In genomic region chr16:686459-687260, GRCh38 we compare ENCODE assay signal across 1 cellular context.
TF ChIP-seq lines count a peak whose summit lies in the region.

No MANE protein-coding gene starts in this region.

TF ChIP-seq in HepG2, 621 proteins besides CTCF, POLR2A, EP300 and RAD21:
- TF ChIP-seq, protein P1, sequence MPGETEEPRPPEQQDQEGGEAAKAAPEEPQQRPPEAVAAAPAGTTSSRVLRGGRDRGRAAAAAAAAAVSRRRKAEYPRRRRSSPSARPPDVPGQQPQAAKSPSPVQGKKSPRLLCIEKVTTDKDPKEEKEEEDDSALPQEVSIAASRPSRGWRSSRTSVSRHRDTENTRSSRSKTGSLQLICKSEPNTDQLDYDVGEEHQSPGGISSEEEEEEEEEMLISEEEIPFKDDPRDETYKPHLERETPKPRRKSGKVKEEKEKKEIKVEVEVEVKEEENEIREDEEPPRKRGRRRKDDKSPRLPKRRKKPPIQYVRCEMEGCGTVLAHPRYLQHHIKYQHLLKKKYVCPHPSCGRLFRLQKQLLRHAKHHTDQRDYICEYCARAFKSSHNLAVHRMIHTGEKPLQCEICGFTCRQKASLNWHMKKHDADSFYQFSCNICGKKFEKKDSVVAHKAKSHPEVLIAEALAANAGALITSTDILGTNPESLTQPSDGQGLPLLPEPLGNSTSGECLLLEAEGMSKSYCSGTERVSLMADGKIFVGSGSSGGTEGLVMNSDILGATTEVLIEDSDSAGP (CRISPR knock-in tag; IDR thresholded peaks at IDR 0.05; ENCODE audit: borderline replicate concordance): 0 out of 2 replicates have a peak, but pooled peaks have one; percentile 42
- TF ChIP-seq RBFOX2 (IDR thresholded peaks at IDR 0.05; ENCODE audit: low read depth, low read length): peak; percentile 62
- no peak for TF ChIP-seq ZSCAN30 (CRISPR knock-in tag; IDR thresholded peaks at IDR 0.05)
- TF ChIP-seq ZC3H13 (CRISPR knock-in tag; IDR thresholded peaks at IDR 0.05): peak; percentile 26; the same call in 1 of the 2 replicates
- TF ChIP-seq CSRNP2 (CRISPR knock-in tag; conservative IDR thresholded peaks at IDR 0.05; ENCODE audit: low read depth): no peak
- TF ChIP-seq AGO2 (optimal IDR thresholded peaks at IDR 0.05; ENCODE audit: low read depth, low read length): peak; percentile 82
- no peak for TF ChIP-seq TCF7 (IDR thresholded peaks at IDR 0.05; ENCODE audit: low read depth)
- TF ChIP-seq FOXK1 (CRISPR knock-in tag; IDR thresholded peaks at IDR 0.05; ENCODE audit: borderline replicate concordance, low read depth): no peak
- no peak for TF ChIP-seq KLF11 (CRISPR knock-in tag; IDR thresholded peaks at IDR 0.05)
- TF ChIP-seq IKZF1 (IDR thresholded peaks at IDR 0.05): no peak
